In the genomic region with DNA sequence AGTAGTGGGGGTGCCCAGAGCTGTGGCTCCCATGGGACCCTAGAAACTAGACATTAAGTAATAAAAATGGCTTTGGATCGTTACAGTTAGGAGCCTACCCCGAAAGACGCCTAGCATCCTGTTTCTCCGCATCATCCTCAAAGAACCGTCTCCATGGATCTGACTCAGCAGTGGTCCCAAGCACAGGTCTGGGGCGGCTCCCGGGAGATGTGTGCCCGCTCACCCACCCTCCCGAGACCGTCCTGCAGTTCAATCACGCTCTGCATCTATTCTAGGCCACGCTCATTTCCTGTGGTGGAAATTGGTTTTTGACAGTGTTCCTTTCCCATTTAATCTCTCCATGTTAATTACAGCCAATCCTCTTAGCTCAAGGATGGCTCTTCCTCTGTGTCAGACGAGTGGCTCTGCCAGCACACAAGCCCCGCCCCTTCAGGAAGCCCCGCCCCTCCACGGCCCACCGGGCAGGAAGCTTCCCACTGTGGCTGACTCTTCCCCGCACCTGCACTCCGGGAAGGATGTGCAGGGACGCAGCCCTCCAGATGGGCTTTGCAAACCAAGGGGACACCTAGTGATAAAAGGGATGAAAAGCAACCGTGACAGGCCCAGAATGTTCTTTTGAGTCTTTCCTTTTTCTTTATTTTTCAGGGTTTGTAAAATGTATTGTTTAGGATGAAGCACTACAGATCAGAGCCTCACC, we compare ENCODE assay signal across 8 cellular contexts. TPM values are rescaled to one million over a fixed set of nuclear protein-coding genes. Genes with fewer than 3 reads are reported as not detected.
A peak's percentile ranks its signal among the peaks of the same experiment; 100 is the strongest.
DNase-seq lines count a peak whose midpoint lies in the region; ATAC-seq and TF ChIP-seq lines count a peak whose summit lies in the region.

No MANE protein-coding gene starts in this region.

- no peak overlapping the region for H3K27ac ChIP-seq in body of pancreas
- no peak overlapping the region for H3K27ac ChIP-seq in sigmoid colon

- H3K9me3 ChIP-seq in body of pancreas = no peaks in the 10 kb centered on the region
- no peaks in the 10 kb centered on the region for H3K9me3 ChIP-seq in sigmoid colon

- no peak for TF ChIP-seq EP300 in sigmoid colon (IDR thresholded peaks at IDR 0.05)

- peaks cover 4% of the 10 kb centered on the region for H3K4me1 ChIP-seq in body of pancreas
- no peaks in the 10 kb centered on the region for H3K4me1 ChIP-seq in sigmoid colon

- 33 to 39% methylated on average over 18 to 21 of the region's 21 CpGs for WGBS in body of pancreas, 2 donors
- WGBS in sigmoid colon, 2 donors = 34 to 43% methylated on average over 21 of the region's 21 CpGs

- H3K36me3 ChIP-seq in GM06990 (ENCODE audit: control insufficient read depth, insufficient read depth, low read length) (no peaks in the 10 kb centered on the region), body of pancreas (replicated peaks in 1 of 2; ENCODE audit: insufficient read depth in 1 of 2, low read depth in 2 of 2) (no peaks in the 10 kb centered on the region), sigmoid colon (no peaks in the 10 kb centered on the region)

- H3K4me3 ChIP-seq in GM06990 (replicated peaks; ENCODE audit: low read depth, low read length) (peak overlapping the region; percentile 8), body of pancreas (no peak overlapping the region), sigmoid colon (no peak overlapping the region)

- DNase-seq in GM06990 (ENCODE audit: extremely low read depth, insufficient read length) = peak; percentile 70
- peak; percentile 3 for DNase-seq in HCEC 1CT
- DNase-seq in MV-4-11 (lab: John Stamatoyannopoulos, UW) = peak; percentile 39
- peak in 4 of 5 experiments; percentile 22 to 33 (median 28) for DNase-seq in T-helper 2 cell
- peak; percentile 42 to 62 (median 52) for DNase-seq in body of pancreas
- DNase-seq in left kidney (ENCODE audit: low read depth, low spot score) = peak; percentile 92
- DNase-seq in stimulated activated CD4-positive, alpha-beta T cell treated with anti-CD3 and anti-CD28 coated beads, TNF-alpha, amount 100 ng/mL, for 48 hours (ENCODE audit: low read depth in 3 of 3) = peak; percentile 36 to 55 (median 44)
- no peak for DNase-seq in sigmoid colon

- ATAC-seq in body of pancreas = peak; percentile 63

- TF ChIP-seq POLR2A in body of pancreas (IDR thresholded peaks at IDR 0.05) = no peak
- no peak for TF ChIP-seq POLR2A in sigmoid colon (IDR thresholded peaks at IDR 0.05)

- H3K27me3 ChIP-seq in GM06990 (replicated peaks; ENCODE audit: control insufficient read depth, insufficient read depth, low read length) (peaks cover 2% of the 10 kb centered on the region), body of pancreas (no peaks in the 10 kb centered on the region), sigmoid colon (peaks cover 0 to 9% (median 0%) of the 10 kb centered on the region in 3 donors)

- peak; percentile 58 for TF ChIP-seq CTCF in GM06990 (IDR thresholded peaks at IDR 0.05; ENCODE audit: insufficient read depth, low read length, poor library complexity, severe bottlenecking)
- peak in 5 of 7 experiments; percentile 7 to 42 (median 37) for TF ChIP-seq CTCF in body of pancreas (IDR thresholded peaks at IDR 0.05)
- peak in 2 of 4 experiments; percentile 21 to 34 for TF ChIP-seq CTCF in sigmoid colon (IDR thresholded peaks at IDR 0.05)

- intact Hi-C loops in body of pancreas (cut with DNase I) (loop anchor here (5.0 kb wide), 1 partner anchor 237 kb away; no protein-coding TSS in a partner anchor), sigmoid colon (cut with DNase I) (loop anchor here (2.0 kb wide), 1 partner anchor 239 kb away; no protein-coding TSS in a partner anchor)

RNA-seq across cellular contexts. Expression of a gene that starts 34.5 kb away (rescaled TPM):
- total RNA-seq in body of pancreas = not detected
- total RNA-seq in sigmoid colon = not detected
- polyA plus RNA-seq in sigmoid colon = not detected
